8 cellular contexts compared by ENCODE assay signal in genomic region chrX:118346258-118347094, GRCh38.
DNase-seq lines count a peak whose midpoint lies in the region; ATAC-seq and TF ChIP-seq lines count a peak whose summit lies in the region.

No MANE protein-coding gene starts in this region.

- H3K27ac ChIP-seq in DND-41 (ENCODE audit: low read length): peak overlapping the region; percentile 78

- H3K4me3 ChIP-seq in DND-41 (ENCODE audit: low read depth in 1 of 2, low read length in 2 of 2): peak overlapping the region; percentile 70 to 81

- H4K20me1 ChIP-seq in DND-41 (ENCODE audit: insufficient read depth, low read length): no peaks in the 10 kb centered on the region; the same call in 1 of the 2 replicates

- DNase-seq in DND-41 (peak; percentile 55), Kasumi-1 (lab: John Stamatoyannopoulos, UW) (peak; percentile 25 to 48), UCSD-AML1 (lab: John Stamatoyannopoulos, UW; ENCODE audit: unreplicated experiment) (peak; percentile 73), T47D (ENCODE audit: low read depth in 1 of 2, low spot score in 1 of 2) (peak; percentile 7 to 11), kidney tubule cell (ENCODE audit: low spot score) (peak; percentile 11), GM19240 (ENCODE audit: insufficient read length, low spot score) (no peak)
- peak; percentile 36 for DNase-seq in stimulated activated CD4-positive, alpha-beta T cell treated with anti-CD3 and anti-CD28 coated beads, Interleukin-2, amount 100 ng/mL, for 4 hours (ENCODE audit: low read depth)

- H2AFZ ChIP-seq in DND-41 (ENCODE audit: low read depth, low read length): peak overlapping the region; percentile 74

- ATAC-seq in DND-41 (ENCODE audit: insufficient read depth, low read depth) (peak; percentile 49), GM21619 (IDR thresholded peaks at IDR 0.05; ENCODE audit: unreplicated experiment) (peak; percentile 19)

- no peaks in the 10 kb centered on the region for H3K36me3 ChIP-seq in DND-41 (ENCODE audit: insufficient read depth, low read length)

- H3K4me1 ChIP-seq in DND-41 (ENCODE audit: insufficient read depth, low read length): peaks cover 25% of the 10 kb centered on the region

- H3K79me2 ChIP-seq in DND-41 (ENCODE audit: insufficient read depth, low read length): peaks cover 39% of the 10 kb centered on the region

- in situ Hi-C loops in T47D (cut with HindIII; ENCODE audit: low pct_unique_long_range_greater_than_20kb, low sequenced_read_pairs): no loop called here

- peak; percentile 33 for TF ChIP-seq CTCF in DND-41 (IDR thresholded peaks at IDR 0.05; ENCODE audit: borderline replicate concordance, extremely low read depth, low read length, poor library complexity, severe bottlenecking)

- no peaks in the 10 kb centered on the region for H3K27me3 ChIP-seq in DND-41 (ENCODE audit: insufficient read depth, low read length, poor library complexity)

- peak overlapping the region; percentile 77 for H3K4me2 ChIP-seq in DND-41 (ENCODE audit: insufficient read depth, low read length)

- H3K9ac ChIP-seq in DND-41 (ENCODE audit: low read depth, low read length): peak overlapping the region; percentile 78

- H3K9me3 ChIP-seq in DND-41 (ENCODE audit: insufficient read depth, low read length, severe bottlenecking): no peaks in the 10 kb centered on the region
